Comparison of ENCODE assay signal across 8 cellular contexts in genomic region chr11:83193315-83194283, GRCh38. TPM values are rescaled to one million over a fixed set of nuclear protein-coding genes. Genes with fewer than 3 reads are reported as not detected.
DNase-seq lines count a peak whose midpoint lies in the region; ATAC-seq and TF ChIP-seq lines count a peak whose summit lies in the region.

Gene ANKRD42 (plus strand): TSS chr11:83193712. CDS start chr11:83194671, 959 bp downstream.

- no peaks in the 10 kb centered on the region for H3K9me2 ChIP-seq in OCI-LY7 (ENCODE audit: insufficient read depth, low read length)

- POLR2A ChIA-PET in OCI-LY7 (lab: Charles Lee), result interaction anchor here (1.0 kb wide), 1 partner anchor 10 kb away, joined by 3 read pairs; no protein-coding TSS in a partner anchor

- TF ChIP-seq CTCF in OCI-LY7 (conservative IDR thresholded peaks at IDR 0.05; ENCODE audit: low read length), result peak; percentile 29; the same call in 1 of the 2 replicates

- H3K4me2 ChIP-seq in OCI-LY7 (ENCODE audit: low read length), result peak within 1 kb of the TSS; percentile 92

- intact Hi-C loops in OCI-LY7 (cut with micrococcal nuclease; ENCODE audit: unreplicated experiment), result loop anchor here (1.0 to 10.0 kb wide), 3 partner anchors 33 to 289 kb away; partner anchors contain the start of genes DDIAS and PRCP

- H3K27me3 ChIP-seq in mucosa of rectum (ENCODE audit: control insufficient read depth in 2 of 2, insufficient read depth in 2 of 2, low read length in 2 of 2), result no peaks in the 10 kb centered on the region

- H3K27ac ChIP-seq in OCI-LY7 (ENCODE audit: low read depth, low read length, poor library complexity, severe bottlenecking) (peak within 1 kb of the TSS; percentile 34), mucosa of rectum (ENCODE audit: low read depth in 2 of 2, low read length in 2 of 2) (peak within 1 kb of the TSS; percentile 91 to 95)

- DNase-seq in DMS 273 (lab: John Stamatoyannopoulos, UW; ENCODE audit: unreplicated experiment) (peak; percentile 95), HuH-7.5 (ENCODE audit: low spot score) (peak; percentile 73), OCI-LY7 (ENCODE audit: low spot score) (peak; percentile 92), activated T-cell treated with anti-CD3 and anti-CD28 coated beads for 48 hours (ENCODE audit: low read depth) (peak; percentile 80), erythroblast (lab: John Stamatoyannopoulos, UW) (peak; percentile 94)
- DNase-seq in stimulated activated CD8-positive, alpha-beta memory T cell treated with anti-CD3 and anti-CD28 coated beads, Interleukin-4, amount 100 ng/mL, for 48 hours, result peak; percentile 92

- H2AFZ ChIP-seq in OCI-LY7 (ENCODE audit: low read length), result peak within 1 kb of the TSS; percentile 83

- peak; percentile 73 for TF ChIP-seq POLR2A in erythroblast (IDR thresholded peaks at IDR 0.05; ENCODE audit: low read length)

- BruUV-seq in OCI-LY7 (replicated peaks; lab: Mats Ljungman, UMichigan), result TSS peak; percentile 85

- H3K4me1 ChIP-seq in OCI-LY7 (ENCODE audit: insufficient read depth, low read length, poor library complexity, severe bottlenecking) (peaks cover 18% of the 10 kb centered on the region), mucosa of rectum (ENCODE audit: control insufficient read depth in 2 of 2, insufficient read depth in 2 of 2, low read length in 2 of 2) (peaks cover 17 to 21% of the 10 kb centered on the region in 2 donors)

- ATAC-seq in GM21526 (IDR thresholded peaks at IDR 0.05; ENCODE audit: low FRiP score, unreplicated experiment), result peak; percentile 90

- H3K9me3 ChIP-seq in OCI-LY7 (ENCODE audit: low read length) (no peaks in the 10 kb centered on the region), mucosa of rectum (ENCODE audit: control insufficient read depth in 2 of 2, low read length in 2 of 2) (no peaks in the 10 kb centered on the region)

- CTCF ChIA-PET in OCI-LY7 (lab: Charles Lee; ENCODE audit: unreplicated experiment), result no interaction called here

- H4K20me1 ChIP-seq in OCI-LY7 (ENCODE audit: insufficient read depth, low read length), result no peaks in the 10 kb centered on the region

- H3K36me3 ChIP-seq in OCI-LY7 (ENCODE audit: insufficient read depth, low read length), result peaks cover 26% of the 10 kb centered on the region
- peaks cover 10 to 17% of the 10 kb centered on the region in 2 donors for H3K36me3 ChIP-seq in mucosa of rectum (ENCODE audit: control insufficient read depth in 2 of 2, insufficient read depth in 2 of 2, low read length in 2 of 2)

- H3K9ac ChIP-seq in mucosa of rectum (ENCODE audit: low read depth in 1 of 2, low read length in 2 of 2), result peak within 1 kb of the TSS; percentile 90 to 91

- H3K4me3 ChIP-seq in OCI-LY7 (ENCODE audit: low read depth, low read length, poor library complexity, severe bottlenecking) (peak within 1 kb of the TSS; percentile 80), mucosa of rectum (ENCODE audit: low read length in 2 of 2) (peak within 1 kb of the TSS; percentile 88 to 99)

- peaks cover 15% of the 10 kb centered on the region; the same call in 1 of the 2 replicates for H3K79me2 ChIP-seq in OCI-LY7 (ENCODE audit: insufficient read depth, low read depth, low read length)

RNA-seq across cellular contexts. Expression of gene ANKRD42, which starts in this region (rescaled TPM):
- total RNA-seq in OCI-LY7 (2014; rRNA removed; shearing (Covaris generic)), result 1.1 and 2.2 TPM in 2 replicates
- total RNA-seq in OCI-LY7 (2022), result 2.5 and 3.3 TPM in 2 replicates

Comparison
In these comparisons a context has a peak if more than half of its experiments do, and no peak if none do; other contexts are left out.
1. Peak in every context shown above with its lines: DNase-seq, ATAC-seq, H3K4me3 ChIP-seq and H3K27ac ChIP-seq.